Comparison of ENCODE assay signal across 8 cellular contexts in genomic region chr7:23055582-23056178, GRCh38. TPM values are rescaled to one million over a fixed set of nuclear protein-coding genes. Genes with fewer than 3 reads are reported as not detected.
DNase-seq lines count a peak whose midpoint lies in the region; ATAC-seq and TF ChIP-seq lines count a peak whose summit lies in the region.

No MANE protein-coding gene starts in this region.

- WGBS in mesenchymal stem cell = 0% methylated on average over 1 of the region's 2 CpGs

- H3K4me1 ChIP-seq in mesenchymal stem cell (ENCODE audit: control insufficient read depth, insufficient read depth, low read depth, low read length) = no peaks in the 10 kb centered on the region

- no peak overlapping the region for H2BK12ac ChIP-seq in mesenchymal stem cell (ENCODE audit: low read length in 2 of 2)

- H3K4me3 Mint-ChIP-seq in stimulated activated naive B cell treated with anti-CD40 and anti-IgM and Interleukin-4, amounts not matched to agents 10 μg/mL and 1 μg/mL and 100 μg/mL, for 72 hours = no peak overlapping the region

- H3K9ac ChIP-seq in mesenchymal stem cell (ENCODE audit: low read length) = no peak overlapping the region

- H3K4me3 ChIP-seq in dorsolateral prefrontal cortex (no peak overlapping the region), mesenchymal stem cell (ENCODE audit: insufficient read depth in 1 of 2, low read depth in 1 of 2, low read length in 2 of 2) (no peak overlapping the region)

- H3K23ac ChIP-seq in mesenchymal stem cell (ENCODE audit: low read length in 2 of 2) = no peak overlapping the region

- H3K79me1 ChIP-seq in mesenchymal stem cell (replicated peaks; ENCODE audit: low read length, poor library complexity, severe bottlenecking) = no peaks in the 10 kb centered on the region

- H3K9me3 Mint-ChIP-seq in stimulated activated naive B cell treated with anti-CD40 and anti-IgM and Interleukin-4, amounts not matched to agents 10 μg/mL and 1 μg/mL and 100 μg/mL, for 72 hours = no peaks in the 10 kb centered on the region

- peaks cover 0 to under 1% of the 10 kb centered on the region in 2 donors for H3K27me3 Mint-ChIP-seq in stimulated activated naive B cell treated with anti-CD40 and anti-IgM and Interleukin-4, amounts not matched to agents 10 μg/mL and 1 μg/mL and 100 μg/mL, for 72 hours

- peaks cover 1 to 6% of the 10 kb centered on the region in 2 donors for H3K4me1 Mint-ChIP-seq in stimulated activated naive B cell treated with anti-CD40 and anti-IgM and Interleukin-4, amounts not matched to agents 10 μg/mL and 1 μg/mL and 100 μg/mL, for 72 hours

- no peaks in the 10 kb centered on the region for H3K36me3 Mint-ChIP-seq in stimulated activated naive B cell treated with anti-CD40 and anti-IgM and Interleukin-4, amounts not matched to agents 10 μg/mL and 1 μg/mL and 100 μg/mL, for 72 hours

- H4K91ac ChIP-seq in mesenchymal stem cell (ENCODE audit: low read length) = no peak overlapping the region

- ATAC-seq in HG03095 (IDR thresholded peaks at IDR 0.05; ENCODE audit: unreplicated experiment) = peak; percentile 69
- peak; percentile 94 for ATAC-seq in stimulated activated naive B cell treated with anti-CD40 and anti-IgM and Interleukin-4, amounts not matched to agents 10 μg/mL and 1 μg/mL and 100 μg/mL, for 72 hours (replicated peaks)

- no peak overlapping the region for H3K4me2 ChIP-seq in mesenchymal stem cell (ENCODE audit: low read length, poor library complexity, severe bottlenecking)

- H3K27me3 ChIP-seq in dorsolateral prefrontal cortex = peaks cover 0 to 3% (median 0%) of the 10 kb centered on the region in 45 donors
- no peaks in the 10 kb centered on the region for H3K27me3 ChIP-seq in mesenchymal stem cell (ENCODE audit: control insufficient read depth in 1 of 2, insufficient read depth in 1 of 2, low read length in 2 of 2)

- no peak overlapping the region for H3K18ac ChIP-seq in mesenchymal stem cell (ENCODE audit: low read depth in 1 of 2, low read length in 2 of 2)

- no peaks in the 10 kb centered on the region for H3K36me3 ChIP-seq in mesenchymal stem cell (ENCODE audit: control insufficient read depth in 1 of 2, insufficient read depth in 2 of 2, low read depth in 1 of 2, low read length in 2 of 2)

- intact Hi-C loops in dorsolateral prefrontal cortex (cut with DNase I) = loop anchor here (5.0 to 10.0 kb wide), 5 partner anchors 33 to 493 kb away; partner anchors contain the start of gene TOMM7 (in 2 of the 2)

- H3K27ac ChIP-seq in dorsolateral prefrontal cortex = no peak overlapping the region
- H3K27ac ChIP-seq in mesenchymal stem cell (ENCODE audit: low read length, poor library complexity, severe bottlenecking) = no peak overlapping the region

- peak; percentile 72 to 98 (median 89) for TF ChIP-seq CTCF in dorsolateral prefrontal cortex (IDR thresholded peaks at IDR 0.05 in 54 of 56, conservative IDR thresholded peaks at IDR 0.05 in 2 of 56; ENCODE audit: low read depth in 1 of 56, partially characterized antibody in 56 of 56)

- no peak overlapping the region for H2BK5ac ChIP-seq in mesenchymal stem cell (ENCODE audit: low read depth, low read length, poor library complexity, severe bottlenecking)

- H2BK15ac ChIP-seq in mesenchymal stem cell (ENCODE audit: low read depth, poor library complexity, severe bottlenecking) = no peak overlapping the region

- H3K9me3 ChIP-seq in mesenchymal stem cell (ENCODE audit: control insufficient read depth, low read length) = no peaks in the 10 kb centered on the region

- H4K8ac ChIP-seq in mesenchymal stem cell (ENCODE audit: low read length) = no peak overlapping the region

- H2AK5ac ChIP-seq in mesenchymal stem cell (ENCODE audit: low read length, severe bottlenecking) = no peak overlapping the region

- no peak overlapping the region for H2BK120ac ChIP-seq in mesenchymal stem cell (ENCODE audit: low read depth, low read length)

- peak in 3 of 4 experiments; percentile 3 to 10 (median 8) for DNase-seq in activated CD4-positive, CD25-positive, alpha-beta regulatory T cell (lab: John Stamatoyannopoulos, UW)
- no peak for DNase-seq in activated CD4-positive, CD25-positive, alpha-beta regulatory T cell treated with anti-CD3 and anti-CD28 coated beads, Interleukin-2, amount 50 U/mL, for 72 hours
- DNase-seq in NCI-H226 = peak; percentile 55
- DNase-seq in activated CD4-positive, alpha-beta T cell treated with anti-CD3 and anti-CD28 coated beads for 24 hours (ENCODE audit: low read depth in 2 of 2) = peak; percentile 23 to 46
- peak in 4 of 10 donors; percentile 19 to 60 (median 30) for DNase-seq in dorsolateral prefrontal cortex
- peak; percentile 71 for DNase-seq in mesenchymal stem cell
- peak; percentile 55 for DNase-seq in stimulated activated naive B cell treated with anti-CD40 and anti-IgM and Interleukin-4, amounts not matched to agents 10 μg/mL and 1 μg/mL and 100 μg/mL, for 72 hours

- H3K14ac ChIP-seq in mesenchymal stem cell (ENCODE audit: low read length in 2 of 2) = no peak overlapping the region

- no peak overlapping the region for H3K27ac Mint-ChIP-seq in stimulated activated naive B cell treated with anti-CD40 and anti-IgM and Interleukin-4, amounts not matched to agents 10 μg/mL and 1 μg/mL and 100 μg/mL, for 72 hours

- H2AFZ ChIP-seq in mesenchymal stem cell (ENCODE audit: low read depth, low read length) = no peak overlapping the region

- H3K4ac ChIP-seq in mesenchymal stem cell (ENCODE audit: low read depth in 1 of 2, low read length in 2 of 2) = no peak overlapping the region

RNA-seq across cellular contexts. Expression of gene HYCC1, which starts 41.8 kb away (rescaled TPM):
- total RNA-seq in dorsolateral prefrontal cortex = 10 to 100 TPM; 14.8 to 47.6 (median 26.6) TPM
- polyA plus RNA-seq in mesenchymal stem cell (2013, experiment 1 of 2) = 113 TPM
- polyA plus RNA-seq in mesenchymal stem cell (2013, experiment 2 of 2) = 106 TPM

RNA-seq across cellular contexts. Expression of gene KLHL7, which starts 49.9 kb away (rescaled TPM):
- total RNA-seq in dorsolateral prefrontal cortex = 10 to 100 TPM; 25.2 to 72.8 (median 49.2) TPM
- polyA plus RNA-seq in mesenchymal stem cell (2013, experiment 1 of 2) = 26.5 TPM
- polyA plus RNA-seq in mesenchymal stem cell (2013, experiment 2 of 2) = 27.6 TPM
